In the genomic region with DNA sequence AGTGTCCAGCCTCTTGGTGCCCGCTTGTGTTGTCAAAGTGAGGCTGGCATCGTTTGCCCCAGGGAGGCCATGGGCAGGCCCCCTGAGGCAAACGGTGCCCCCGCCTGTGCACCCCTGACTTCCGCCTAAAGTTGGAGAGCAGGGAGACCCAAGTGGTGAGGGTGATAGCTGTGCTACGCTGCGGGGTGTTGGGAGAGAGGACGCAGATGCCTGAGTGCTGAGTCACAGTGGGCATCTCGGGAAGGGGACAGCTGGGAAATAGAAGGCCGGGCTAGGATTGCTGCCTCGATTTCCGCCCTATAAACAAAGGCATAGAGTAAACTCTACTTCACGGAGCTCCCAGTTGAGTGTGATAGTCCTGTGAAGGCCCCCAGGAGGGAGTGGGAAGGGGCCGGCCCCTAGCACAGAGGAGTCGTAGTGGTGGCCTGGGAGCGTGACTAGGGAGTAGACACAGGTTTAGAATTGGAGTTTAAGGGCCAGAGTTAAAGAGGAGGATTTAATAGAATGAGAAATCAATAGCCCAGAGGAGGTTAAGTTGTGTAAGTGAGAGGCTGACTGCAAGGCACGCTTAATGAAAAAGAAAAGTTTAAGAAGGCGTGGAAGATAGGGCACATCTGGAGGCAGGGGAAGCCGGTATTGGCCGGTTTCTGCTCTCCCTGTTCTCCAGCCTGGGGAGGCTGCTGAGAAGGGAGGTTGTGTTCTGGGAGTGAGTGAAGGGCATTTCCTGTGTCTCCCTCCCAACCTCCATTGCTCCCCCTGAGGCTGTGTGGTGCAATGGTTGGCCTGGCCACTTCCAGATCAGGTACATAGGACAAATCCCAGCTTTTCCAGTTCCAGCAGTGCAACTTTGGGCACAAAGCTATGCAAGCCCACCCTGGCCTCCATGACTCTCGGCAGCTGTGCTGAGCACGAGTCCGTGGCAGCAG, we compare ENCODE assay signal across 13 cellular contexts. TPM values are rescaled to one million over a fixed set of nuclear protein-coding genes. Genes with fewer than 3 reads are reported as not detected.
DNase-seq lines count a peak whose midpoint lies in the region; ATAC-seq and TF ChIP-seq lines count a peak whose summit lies in the region.
"Had no signal": no experiment of that assay in that cellular context is flagged by ENCODE, and none has a peak within 500 bp of the region (broad histone marks: within the 10 kb centered on the region; RNA-seq: fewer than 3 reads in every experiment).

No MANE protein-coding gene starts in this region.

- TF ChIP-seq CTCF in tibial nerve (IDR thresholded peaks at IDR 0.05) = no peak

- H2BK5ac ChIP-seq in trophoblast cell (ENCODE audit: low read depth, low read length, poor library complexity) = no peak overlapping the region

- peaks cover 0 to 16% (median 4%) of the 10 kb centered on the region in 3 donors for H3K27me3 Mint-ChIP-seq in immature natural killer cell (ENCODE audit: low read depth in 3 of 3)

- H3K4me2 ChIP-seq in trophoblast cell (ENCODE audit: low read length) = peak overlapping the region; percentile 14

- H3K4me3 ChIP-seq in NT2/D1 (ENCODE audit: insufficient read length, low read depth) = no peak overlapping the region
- no peak overlapping the region for H3K4me3 ChIP-seq in trophoblast cell (ENCODE audit: low read depth, low read length)
- no peak overlapping the region for H3K4me3 ChIP-seq in tibial nerve

- H4K8ac ChIP-seq in trophoblast cell (ENCODE audit: low read depth, low read length) = no peak overlapping the region

- no peak for TF ChIP-seq POLR2A in tibial nerve (IDR thresholded peaks at IDR 0.05)

- H3K36me3 ChIP-seq in NT2/D1 (ENCODE audit: insufficient read depth, insufficient read length, low read length) (no peaks in the 10 kb centered on the region), trophoblast cell (ENCODE audit: control insufficient read depth in 1 of 2, insufficient read depth in 2 of 2, low read length in 2 of 2) (no peaks in the 10 kb centered on the region), tibial nerve (no peaks in the 10 kb centered on the region)

- H3K4me3 Mint-ChIP-seq in immature natural killer cell = no peak overlapping the region
- H3K4me3 Mint-ChIP-seq: memory B cell had no signal

- no peak overlapping the region for H2BK120ac ChIP-seq in trophoblast cell (ENCODE audit: insufficient read depth, low read length, poor library complexity)

- H3K9me3 ChIP-seq in NT2/D1 (ENCODE audit: insufficient read depth, low read length) (no peaks in the 10 kb centered on the region), trophoblast cell (ENCODE audit: insufficient read depth, low read depth, low read length) (no peaks in the 10 kb centered on the region), tibial nerve (no peaks in the 10 kb centered on the region)

- no peak overlapping the region for H2AFZ ChIP-seq in trophoblast cell (ENCODE audit: insufficient read depth, low read length, poor library complexity)

- H4K91ac ChIP-seq in trophoblast cell (ENCODE audit: low read depth, low read length) = no peak overlapping the region

- ATAC-seq in left cardiac atrium = peak; percentile 80 to 84
- no peak for ATAC-seq in stimulated activated naive CD8-positive, alpha-beta T cell treated with anti-CD3 and anti-CD28 coated beads, Interleukin-15, Interleukin-2, amounts not matched to agents 100 U/mL and 50 U/mL, for 24 hours

- no peak overlapping the region for H3K27ac Mint-ChIP-seq in immature natural killer cell
- H3K27ac Mint-ChIP-seq: memory B cell had no signal

- H4K12ac ChIP-seq in trophoblast cell (ENCODE audit: low read depth, low read length) = no peak overlapping the region

- H2BK12ac ChIP-seq in trophoblast cell (ENCODE audit: low read length) = no peak overlapping the region

- intact Hi-C loops in left cardiac atrium (cut with DNase I) = loop anchor here in 1 of 2 donors (10.0 kb wide), 1 partner anchor 597 kb away; no protein-coding TSS in a partner anchor

- no peak for TF ChIP-seq EP300 in tibial nerve (IDR thresholded peaks at IDR 0.05)

- H3K36me3 Mint-ChIP-seq in immature natural killer cell = no peaks in the 10 kb centered on the region
- H3K36me3 Mint-ChIP-seq: memory B cell had no signal

- H3K9me3 Mint-ChIP-seq in immature natural killer cell = no peaks in the 10 kb centered on the region
- H3K9me3 Mint-ChIP-seq: memory B cell had no signal

- H3K23ac ChIP-seq in trophoblast cell (ENCODE audit: low read length) = no peak overlapping the region

- H3K27ac ChIP-seq in trophoblast cell (ENCODE audit: low read depth, low read length) (no peak overlapping the region), tibial nerve (no peak overlapping the region)
- H3K27ac ChIP-seq: C4-2B had no signal

- no peak overlapping the region for H3K4ac ChIP-seq in trophoblast cell (ENCODE audit: low read depth, low read length)

- no peak overlapping the region for H3K14ac ChIP-seq in trophoblast cell (ENCODE audit: low read length)

- no peak overlapping the region for H2AK5ac ChIP-seq in trophoblast cell (ENCODE audit: low read length)

- H3K27me3 ChIP-seq in NT2/D1 (ENCODE audit: insufficient read depth, insufficient read length) = peaks cover 24% of the 10 kb centered on the region
- peaks cover 6% of the 10 kb centered on the region for H3K27me3 ChIP-seq in trophoblast cell (ENCODE audit: insufficient read depth, low read length)
- H3K27me3 ChIP-seq in tibial nerve = peaks cover 0 to 2% of the 10 kb centered on the region in 2 donors

- DNase-seq in EH (ENCODE audit: low read depth) = peak; percentile 65
- no peak for DNase-seq in NT2/D1 (ENCODE audit: low read depth, low spot score)
- DNase-seq in left cardiac atrium = no peak
- DNase-seq in trophoblast cell = no peak
- DNase-seq in tibial nerve (ENCODE audit: low spot score in 2 of 2) = no peak
- no peak for DNase-seq in NCI-H446 (lab: John Stamatoyannopoulos, UW)
- no peak for DNase-seq in stimulated activated naive CD8-positive, alpha-beta T cell treated with anti-CD3 and anti-CD28 coated beads, Interleukin-15, Interleukin-2, amounts not matched to agents 100 U/mL and 50 U/mL, for 24 hours
- no peak for DNase-seq in immature natural killer cell
- DNase-seq: effector memory CD4-positive, alpha-beta T cell; NCI-H748 treated with DMSO at 0.1 percent for 48 hours; SIG-M5 had no signal

- peak overlapping the region; percentile 50 for H3K9ac ChIP-seq in NT2/D1 (ENCODE audit: insufficient read length, low read depth)
- no peak overlapping the region for H3K9ac ChIP-seq in trophoblast cell (ENCODE audit: low read length)

- H3K18ac ChIP-seq in trophoblast cell (ENCODE audit: low read length) = no peak overlapping the region

- H3K79me1 ChIP-seq in trophoblast cell (ENCODE audit: low read length) = no peaks in the 10 kb centered on the region

- no CpG with 5 or more reads among the region's 23 CpGs for WGBS in trophoblast cell (ENCODE audit: extremely low coverage, insufficient coverage, insufficient read length)
- WGBS in tibial nerve, 2 donors = 61 to 62% methylated on average over 21 to 23 of the region's 23 CpGs

- peaks cover 9% of the 10 kb centered on the region for H3K4me1 ChIP-seq in NT2/D1 (ENCODE audit: insufficient read depth, insufficient read length)
- peaks cover 3 to 7% of the 10 kb centered on the region in 2 experiments for H3K4me1 ChIP-seq in trophoblast cell (ENCODE audit: control insufficient read depth in 1 of 2, insufficient read depth in 2 of 2, low read length in 2 of 2)
- H3K4me1 ChIP-seq in tibial nerve = peaks cover 0 to 3% (median 0%) of the 10 kb centered on the region in 4 donors

- H3K4me1 Mint-ChIP-seq in immature natural killer cell = peaks cover 0 to 17% of the 10 kb centered on the region in 2 donors

- no peaks in the 10 kb centered on the region for H3K79me2 ChIP-seq in trophoblast cell (ENCODE audit: control insufficient read depth, insufficient read depth, low read length, poor library complexity)

RNA-seq across cellular contexts. Expression of a gene that starts 6.1 kb away (rescaled TPM):
- total RNA-seq in left cardiac atrium (under 1 TPM; 0.35 to 0.55 TPM), tibial nerve (under 1 TPM in 2 of 4 donors, not detected in 2; 0.22 to 0.98 TPM)
- 0.22 and 0.25 TPM in 2 replicates for polyA plus RNA-seq in trophoblast cell (2013)
- 1 to 10 TPM in 2 of 3 donors, under 1 TPM in 1; 0.85 to 3.6 (median 2.0) TPM for polyA plus RNA-seq in immature natural killer cell
